In genomic region chr15:80562846-80563245, GRCh38 we compare ENCODE assay signal across 24 cellular contexts.
DNase-seq lines count a peak whose midpoint lies in the region; TF ChIP-seq lines count a peak whose summit lies in the region.
"Had no signal": no experiment of that assay in that cellular context is flagged by ENCODE, and none has a peak within 500 bp of the region (broad histone marks: within the 10 kb centered on the region; RNA-seq: fewer than 3 reads in every experiment).

No MANE protein-coding gene starts in this region.

- H2AK5ac ChIP-seq in mesenchymal stem cell (ENCODE audit: low read length, severe bottlenecking): no peak overlapping the region

- H2BK5ac ChIP-seq in mesenchymal stem cell (ENCODE audit: low read depth, low read length, poor library complexity, severe bottlenecking): no peak overlapping the region

- H3K9ac ChIP-seq in adipocyte (ENCODE audit: low read length) (peak overlapping the region; percentile 41), mesenchymal stem cell (ENCODE audit: low read length) (peak overlapping the region; percentile 58)
- H3K9ac ChIP-seq: BLaER1, KMS-11 had no signal

- no peak overlapping the region for H3K23ac ChIP-seq in mesenchymal stem cell (ENCODE audit: low read length in 2 of 2)

- no peak overlapping the region for H2BK15ac ChIP-seq in mesenchymal stem cell (ENCODE audit: low read depth, poor library complexity, severe bottlenecking)

- no peak overlapping the region for H3K4me3 Mint-ChIP-seq in type B pancreatic cell
- H3K4me3 Mint-ChIP-seq: CD4-positive, CD25-positive, alpha-beta regulatory T cell; IgD-negative memory B cell had no signal

- H3K4me2 ChIP-seq in mesenchymal stem cell (ENCODE audit: low read length, poor library complexity, severe bottlenecking): no peak overlapping the region
- H3K4me2 ChIP-seq: BLaER1, KMS-11 had no signal

- peak; percentile 6 for DNase-seq in GM10248 (ENCODE audit: extremely low spot score)
- DNase-seq in adipocyte (ENCODE audit: low read depth): no peak
- DNase-seq in coronary artery (ENCODE audit: low spot score): peak; percentile 29
- DNase-seq in mesenchymal stem cell: no peak
- DNase-seq in type B pancreatic cell (ENCODE audit: extremely low spot score, unreplicated experiment): no peak
- DNase-seq in mesenteric fat pad (ENCODE audit: low spot score): no peak
- no peak for DNase-seq in stimulated activated CD4-positive, alpha-beta T cell treated with anti-CD3 and anti-CD28 coated beads, Interleukin-4, amount 100 ng/mL, for 1 hour
- no peak for DNase-seq in activated naive CD4-positive, alpha-beta T cell treated with anti-CD3 and anti-CD28 coated beads, Interleukin-2, amount 50 U/mL, for 16 hours
- DNase-seq: CD4-positive, CD25-positive, alpha-beta regulatory T cell; GOT3; MM.1S; NCI-H1092; NCI-H1417 treated with DMSO at 0.1 percent for 48 hours; NCI-H1694 treated with DMSO at 0.1 percent for 48 hours; NCI-H2081; NCI-H2227 treated with DMSO at 0.1 percent for 48 hours; NCI-H69; Peyer's patch; SHP77 treated with DMSO at 0.1 percent for 48 hours had no signal

- H3K36me3 Mint-ChIP-seq in type B pancreatic cell: peaks cover 13% of the 10 kb centered on the region
- H3K36me3 Mint-ChIP-seq: CD4-positive, CD25-positive, alpha-beta regulatory T cell; IgD-negative memory B cell had no signal

- CTCF ChIA-PET in GM10248 (lab: Yijun Ruan, JAX): no interaction called here

- H3K27me3 ChIP-seq in adipocyte (replicated peaks; ENCODE audit: control insufficient read depth, insufficient read depth, low read length) (no peaks in the 10 kb centered on the region), mesenchymal stem cell (ENCODE audit: control insufficient read depth in 1 of 2, insufficient read depth in 1 of 2, low read length in 2 of 2) (no peaks in the 10 kb centered on the region)
- H3K27me3 ChIP-seq: BLaER1, Peyer's patch had no signal

- H3K27ac ChIP-seq in coronary artery: no peak overlapping the region
- no peak overlapping the region for H3K27ac ChIP-seq in mesenchymal stem cell (ENCODE audit: low read length, poor library complexity, severe bottlenecking)
- H3K27ac ChIP-seq: BLaER1, KMS-11, Peyer's patch had no signal

- H3K27ac Mint-ChIP-seq in type B pancreatic cell: no peak overlapping the region
- H3K27ac Mint-ChIP-seq: CD4-positive, CD25-positive, alpha-beta regulatory T cell had no signal

- H2AFZ ChIP-seq in mesenchymal stem cell (ENCODE audit: low read depth, low read length): no peak overlapping the region

- no peak overlapping the region for H2BK12ac ChIP-seq in mesenchymal stem cell (ENCODE audit: low read length in 2 of 2)

- H4K8ac ChIP-seq in mesenchymal stem cell (ENCODE audit: low read length): no peak overlapping the region

- no peak overlapping the region for H3K18ac ChIP-seq in mesenchymal stem cell (ENCODE audit: low read depth in 1 of 2, low read length in 2 of 2)

- H3K9me3 Mint-ChIP-seq in type B pancreatic cell: no peaks in the 10 kb centered on the region
- H3K9me3 Mint-ChIP-seq: IgD-negative memory B cell had no signal

- no peak overlapping the region for H3K14ac ChIP-seq in mesenchymal stem cell (ENCODE audit: low read length in 2 of 2)

- TF ChIP-seq CTCF in GM10248 (IDR thresholded peaks at IDR 0.05; ENCODE audit: control extremely low read depth, extremely low read depth, low read depth, missing control alignments) (no peak), coronary artery (IDR thresholded peaks at IDR 0.05) (no peak), type B pancreatic cell (conservative IDR thresholded peaks at IDR 0.05) (no peak)

- H3K79me1 ChIP-seq in mesenchymal stem cell (replicated peaks; ENCODE audit: low read length, poor library complexity, severe bottlenecking): no peaks in the 10 kb centered on the region

- no peaks in the 10 kb centered on the region for H3K27me3 Mint-ChIP-seq in type B pancreatic cell

- H4K91ac ChIP-seq in mesenchymal stem cell (ENCODE audit: low read length): no peak overlapping the region

- H3K4ac ChIP-seq in mesenchymal stem cell (ENCODE audit: low read depth in 1 of 2, low read length in 2 of 2): no peak overlapping the region

- 90% methylated on average over 11 of the region's 11 CpGs for WGBS in mesenchymal stem cell

- POLR2A ChIA-PET in GM10248 (lab: Yijun Ruan, JAX): no interaction called here

- H2BK120ac ChIP-seq in mesenchymal stem cell (ENCODE audit: low read depth, low read length): no peak overlapping the region

- H3K36me3 ChIP-seq in adipocyte (ENCODE audit: control insufficient read depth, insufficient read depth, low read length, severe bottlenecking) (peaks cover 6% of the 10 kb centered on the region), mesenchymal stem cell (ENCODE audit: control insufficient read depth in 1 of 2, insufficient read depth in 2 of 2, low read depth in 1 of 2, low read length in 2 of 2) (peaks cover 36 to 37% of the 10 kb centered on the region in 2 experiments)
- H3K36me3 ChIP-seq: HAP-1, Peyer's patch had no signal

- H3K4me1 ChIP-seq in adipocyte (ENCODE audit: control insufficient read depth, insufficient read depth, low read length): peaks cover 27% of the 10 kb centered on the region
- H3K4me1 ChIP-seq in mesenchymal stem cell (ENCODE audit: control insufficient read depth, insufficient read depth, low read depth, low read length): peaks cover 10% of the 10 kb centered on the region
- H3K4me1 ChIP-seq: HAP-1, Peyer's patch had no signal

- H3K4me1 Mint-ChIP-seq in type B pancreatic cell (ENCODE audit: unreplicated experiment): peaks cover 14% of the 10 kb centered on the region
- H3K4me1 Mint-ChIP-seq: CD4-positive, CD25-positive, alpha-beta regulatory T cell had no signal

- H3K4me3 ChIP-seq in adipocyte (ENCODE audit: low read length) (no peak overlapping the region), coronary artery (no peak overlapping the region), mesenchymal stem cell (ENCODE audit: insufficient read depth in 1 of 2, low read depth in 1 of 2, low read length in 2 of 2) (no peak overlapping the region)
- H3K4me3 ChIP-seq: BLaER1, GM12878, HAP-1, Peyer's patch had no signal

- no peaks in the 10 kb centered on the region for H3K9me3 ChIP-seq in adipocyte (ENCODE audit: control insufficient read depth, low read length)
- H3K9me3 ChIP-seq in mesenchymal stem cell (ENCODE audit: control insufficient read depth, low read length): peaks cover 1% of the 10 kb centered on the region
- H3K9me3 ChIP-seq: BLaER1, HAP-1, Peyer's patch had no signal

Comparison
In these comparisons a context has a peak if more than half of its experiments do, and no peak if none do; other contexts are left out.
1. DNase-seq: peak in GM10248 (single experiment) and coronary artery (single experiment); none in adipocyte (single experiment), mesenchymal stem cell (single experiment), type B pancreatic cell (single experiment), mesenteric fat pad (single experiment), stimulated activated CD4-positive, alpha-beta T cell treated with anti-CD3 and anti-CD28 coated beads, Interleukin-4, amount 100 ng/mL, for 1 hour (single experiment) and activated naive CD4-positive, alpha-beta T cell treated with anti-CD3 and anti-CD28 coated beads, Interleukin-2, amount 50 U/mL, for 16 hours (single experiment).